ENCODE assay signal across 8 cellular contexts in genomic region chr18:62585274-62586147, GRCh38.
A peak's percentile ranks its signal among the peaks of the same experiment; 100 is the strongest.
DNase-seq lines count a peak whose midpoint lies in the region; ATAC-seq lines count a peak whose summit lies in the region.

No MANE protein-coding gene starts in this region.

- peak; percentile 18 for DNase-seq in activated T-helper 2 cell treated with anti-CD3 and anti-CD28 coated beads, Interferon-gamma antibody, Interleukin-2, Interleukin-4, amounts not matched to agents 10 μg/mL and 5 μg/mL and 100 μg/mL, durations not matched to agents 14 hours and 24 hours and 36 hours (ENCODE audit: low spot score)
- DNase-seq in stimulated activated CD4-positive, alpha-beta T cell treated with anti-CD3 and anti-CD28 coated beads, Interleukin-4, amount 100 ng/mL, for 24 hours, result peak; percentile 64
- no peak for DNase-seq in NCI-H128 (lab: John Stamatoyannopoulos, UW; ENCODE audit: unreplicated experiment)
- DNase-seq in left lobe of liver (ENCODE audit: low spot score), result no peak
- no peak for DNase-seq in NCI-H524 (lab: John Stamatoyannopoulos, UW)
- no peak for DNase-seq in AML-193 (lab: John Stamatoyannopoulos, UW)

- peaks cover 35% of the 10 kb centered on the region for H3K4me1 Mint-ChIP-seq in activated T-helper 2 cell treated with anti-CD3 and anti-CD28 coated beads, Interferon-gamma antibody, Interleukin-2, Interleukin-4, amounts not matched to agents 10 μg/mL and 5 μg/mL and 100 μg/mL, durations not matched to agents 14 hours and 24 hours and 36 hours (ENCODE audit: low read depth)

- no peaks in the 10 kb centered on the region for H3K9me3 Mint-ChIP-seq in activated T-helper 2 cell treated with anti-CD3 and anti-CD28 coated beads, Interferon-gamma antibody, Interleukin-2, Interleukin-4, amounts not matched to agents 10 μg/mL and 5 μg/mL and 100 μg/mL, durations not matched to agents 14 hours and 24 hours and 36 hours

- ATAC-seq in GM19372 (IDR thresholded peaks at IDR 0.05; ENCODE audit: low read depth, unreplicated experiment), result peak; percentile 3
- peak; percentile 25 for ATAC-seq in HG03108 (IDR thresholded peaks at IDR 0.05; ENCODE audit: unreplicated experiment)
- no peak for ATAC-seq in left lobe of liver

- H3K4me3 Mint-ChIP-seq in activated T-helper 2 cell treated with anti-CD3 and anti-CD28 coated beads, Interferon-gamma antibody, Interleukin-2, Interleukin-4, amounts not matched to agents 10 μg/mL and 5 μg/mL and 100 μg/mL, durations not matched to agents 14 hours and 24 hours and 36 hours (ENCODE audit: low read depth), result peak overlapping the region; percentile 32

- intact Hi-C loops in activated T-helper 2 cell treated with anti-CD3 and anti-CD28 coated beads, Interferon-gamma antibody, Interleukin-2, Interleukin-4, amounts not matched to agents 10 μg/mL and 5 μg/mL and 100 μg/mL, durations not matched to agents 14 hours and 24 hours and 36 hours (cut with micrococcal nuclease), result loop anchor here (1.0 to 10.0 kb wide), 9 partner anchors 59 to 839 kb away; partner anchors contain the start of genes PHLPP1, TNFRSF11A and VPS4B

- peak overlapping the region; percentile 46 for H3K27ac Mint-ChIP-seq in activated T-helper 2 cell treated with anti-CD3 and anti-CD28 coated beads, Interferon-gamma antibody, Interleukin-2, Interleukin-4, amounts not matched to agents 10 μg/mL and 5 μg/mL and 100 μg/mL, durations not matched to agents 14 hours and 24 hours and 36 hours

- H3K27me3 Mint-ChIP-seq in activated T-helper 2 cell treated with anti-CD3 and anti-CD28 coated beads, Interferon-gamma antibody, Interleukin-2, Interleukin-4, amounts not matched to agents 10 μg/mL and 5 μg/mL and 100 μg/mL, durations not matched to agents 14 hours and 24 hours and 36 hours (ENCODE audit: low read depth), result no peaks in the 10 kb centered on the region

- peaks cover 35% of the 10 kb centered on the region for H3K36me3 Mint-ChIP-seq in activated T-helper 2 cell treated with anti-CD3 and anti-CD28 coated beads, Interferon-gamma antibody, Interleukin-2, Interleukin-4, amounts not matched to agents 10 μg/mL and 5 μg/mL and 100 μg/mL, durations not matched to agents 14 hours and 24 hours and 36 hours (ENCODE audit: low read depth)

Comparison
In these comparisons a context has a peak if more than half of its experiments do, and no peak if none do; other contexts are left out.
1. DNase-seq: peak in activated T-helper 2 cell treated with anti-CD3 and anti-CD28 coated beads, Interferon-gamma antibody, Interleukin-2, Interleukin-4, amounts not matched to agents 10 μg/mL and 5 μg/mL and 100 μg/mL, durations not matched to agents 14 hours and 24 hours and 36 hours (single experiment) and stimulated activated CD4-positive, alpha-beta T cell treated with anti-CD3 and anti-CD28 coated beads, Interleukin-4, amount 100 ng/mL, for 24 hours (single experiment); none in NCI-H128 (single experiment), left lobe of liver (single experiment), NCI-H524 (0 of 2) and AML-193 (0 of 2).